13 cellular contexts compared by ENCODE assay signal in genomic region chr7:30032310-30033125, GRCh38. TPM values are rescaled to one million over a fixed set of nuclear protein-coding genes. Genes with fewer than 3 reads are reported as not detected.
DNase-seq lines count a peak whose midpoint lies in the region; ATAC-seq and TF ChIP-seq lines count a peak whose summit lies in the region.
"Had no signal": no experiment of that assay in that cellular context is flagged by ENCODE, and none has a peak within 500 bp of the region (broad histone marks: within the 10 kb centered on the region; RNA-seq: fewer than 3 reads in every experiment).

No MANE protein-coding gene starts in this region.

- H3K27me3 ChIP-seq in gastrocnemius medialis, result no peaks in the 10 kb centered on the region
- H3K27me3 ChIP-seq: breast epithelium had no signal

- TF ChIP-seq POLR2A in gastrocnemius medialis (IDR thresholded peaks at IDR 0.05), result no peak

- no peaks in the 10 kb centered on the region for H3K9me3 Mint-ChIP-seq in activated naive CD4-positive, alpha-beta T cell treated with anti-CD3 and anti-CD28 coated beads, Interleukin-2, amount 50 U/mL, for 72 hours
- H3K9me3 Mint-ChIP-seq: naive thymus-derived CD8-positive, alpha-beta T cell had no signal

- in situ Hi-C loops in gastrocnemius medialis (cut with MboI; ENCODE audit: low sequenced_read_pairs in 4 of 4), result no loop called here

- peak overlapping the region; percentile 10 to 59 (median 48) for H3K27ac ChIP-seq in gastrocnemius medialis
- H3K27ac ChIP-seq: breast epithelium, VCaP had no signal

- TF ChIP-seq CTCF in gastrocnemius medialis (IDR thresholded peaks at IDR 0.05 in 4 of 5, conservative IDR thresholded peaks at IDR 0.05 in 1 of 5), result no peak

- DNase-seq in ELR (ENCODE audit: low read depth) (peak; percentile 58), NCI-H69 (lab: John Stamatoyannopoulos, UW) (peak; percentile 96), dermis blood vessel endothelial cell (peak; percentile 72), gastrocnemius medialis (no peak)
- no peak for DNase-seq in activated naive CD4-positive, alpha-beta T cell treated with anti-CD3 and anti-CD28 coated beads, Interleukin-2, amount 50 U/mL, for 72 hours (ENCODE audit: low spot score in 2 of 2)
- DNase-seq: DMS79; islet precursor cell; naive thymus-derived CD8-positive, alpha-beta T cell; NCI-H1694 had no signal

- no peak overlapping the region for H3K4me3 ChIP-seq in gastrocnemius medialis
- H3K4me3 ChIP-seq: breast epithelium had no signal

- H3K36me3 Mint-ChIP-seq in activated naive CD4-positive, alpha-beta T cell treated with anti-CD3 and anti-CD28 coated beads, Interleukin-2, amount 50 U/mL, for 72 hours, result no peaks in the 10 kb centered on the region

- no peaks in the 10 kb centered on the region for H3K9me3 ChIP-seq in gastrocnemius medialis
- H3K9me3 ChIP-seq: breast epithelium had no signal

- H3K4me1 ChIP-seq in gastrocnemius medialis, result peaks cover 32 to 35% of the 10 kb centered on the region in 2 donors

- H3K27ac Mint-ChIP-seq in activated naive CD4-positive, alpha-beta T cell treated with anti-CD3 and anti-CD28 coated beads, Interleukin-2, amount 50 U/mL, for 72 hours, result no peak overlapping the region

- ATAC-seq in gastrocnemius medialis (no peak), HG03097 (IDR thresholded peaks at IDR 0.05; ENCODE audit: low FRiP score, unreplicated experiment) (no peak), GM19455 (IDR thresholded peaks at IDR 0.05; ENCODE audit: unreplicated experiment) (no peak)
- no peak for ATAC-seq in activated naive CD4-positive, alpha-beta T cell treated with anti-CD3 and anti-CD28 coated beads, Interleukin-2, amount 50 U/mL, for 72 hours
- ATAC-seq: naive thymus-derived CD8-positive, alpha-beta T cell had no signal

- no peaks in the 10 kb centered on the region for H3K36me3 ChIP-seq in gastrocnemius medialis
- H3K36me3 ChIP-seq: breast epithelium had no signal

- intact Hi-C loops in gastrocnemius medialis (cut with DNase I; ENCODE audit: low total_unique reads), result no loop called here

RNA-seq across cellular contexts. Expression of gene PLEKHA8, which starts 4.3 kb away (rescaled TPM):
- total RNA-seq in dermis blood vessel endothelial cell (19.1 and 22.8 TPM in 2 replicates), gastrocnemius medialis (1 to 10 TPM; 2.3 to 3.2 (median 2.6) TPM)
- 10 to 100 TPM; 10.2 to 20.1 TPM for total RNA-seq in activated naive CD4-positive, alpha-beta T cell treated with anti-CD3 and anti-CD28 coated beads, Interleukin-2, amount 50 U/mL, for 72 hours

RNA-seq across cellular contexts. Expression of gene FKBP14, which starts 6.0 kb away (rescaled TPM):
- total RNA-seq in dermis blood vessel endothelial cell (15.5 and 18.2 TPM in 2 replicates), gastrocnemius medialis (1 to 10 TPM; 1.4 to 2.4 (median 1.5) TPM)
- 10 to 100 TPM in 1 of 2 donors, 1 to 10 TPM in 1; 7.9 to 12.3 TPM for total RNA-seq in activated naive CD4-positive, alpha-beta T cell treated with anti-CD3 and anti-CD28 coated beads, Interleukin-2, amount 50 U/mL, for 72 hours

RNA-seq across cellular contexts. Expression of gene SCRN1, which starts 42.9 kb away (rescaled TPM):
- total RNA-seq in dermis blood vessel endothelial cell (94.6 and 95.5 TPM in 2 replicates), gastrocnemius medialis (1 to 10 TPM; 1.8 to 3.8 (median 2.7) TPM)
- 1 to 10 TPM; 1.3 to 2.1 TPM for total RNA-seq in activated naive CD4-positive, alpha-beta T cell treated with anti-CD3 and anti-CD28 coated beads, Interleukin-2, amount 50 U/mL, for 72 hours

Comparison
In these comparisons a context has a peak if more than half of its experiments do, and no peak if none do; other contexts are left out.
1. DNase-seq: peak in ELR (single experiment), NCI-H69 (single experiment) and dermis blood vessel endothelial cell (single experiment); none in gastrocnemius medialis (0 of 2) and activated naive CD4-positive, alpha-beta T cell treated with anti-CD3 and anti-CD28 coated beads, Interleukin-2, amount 50 U/mL, for 72 hours (0 of 2).
2. RNA of gene SCRN1, which starts 42.9 kb away (total RNA-seq): 94.6 to 95.5 TPM in dermis blood vessel endothelial cell; 1.8 to 3.8 TPM in gastrocnemius medialis and 1.3 to 2.1 TPM in activated naive CD4-positive, alpha-beta T cell treated with anti-CD3 and anti-CD28 coated beads, Interleukin-2, amount 50 U/mL, for 72 hours; every median in the first group is over 10 times any median in the second.